In the genomic region with DNA sequence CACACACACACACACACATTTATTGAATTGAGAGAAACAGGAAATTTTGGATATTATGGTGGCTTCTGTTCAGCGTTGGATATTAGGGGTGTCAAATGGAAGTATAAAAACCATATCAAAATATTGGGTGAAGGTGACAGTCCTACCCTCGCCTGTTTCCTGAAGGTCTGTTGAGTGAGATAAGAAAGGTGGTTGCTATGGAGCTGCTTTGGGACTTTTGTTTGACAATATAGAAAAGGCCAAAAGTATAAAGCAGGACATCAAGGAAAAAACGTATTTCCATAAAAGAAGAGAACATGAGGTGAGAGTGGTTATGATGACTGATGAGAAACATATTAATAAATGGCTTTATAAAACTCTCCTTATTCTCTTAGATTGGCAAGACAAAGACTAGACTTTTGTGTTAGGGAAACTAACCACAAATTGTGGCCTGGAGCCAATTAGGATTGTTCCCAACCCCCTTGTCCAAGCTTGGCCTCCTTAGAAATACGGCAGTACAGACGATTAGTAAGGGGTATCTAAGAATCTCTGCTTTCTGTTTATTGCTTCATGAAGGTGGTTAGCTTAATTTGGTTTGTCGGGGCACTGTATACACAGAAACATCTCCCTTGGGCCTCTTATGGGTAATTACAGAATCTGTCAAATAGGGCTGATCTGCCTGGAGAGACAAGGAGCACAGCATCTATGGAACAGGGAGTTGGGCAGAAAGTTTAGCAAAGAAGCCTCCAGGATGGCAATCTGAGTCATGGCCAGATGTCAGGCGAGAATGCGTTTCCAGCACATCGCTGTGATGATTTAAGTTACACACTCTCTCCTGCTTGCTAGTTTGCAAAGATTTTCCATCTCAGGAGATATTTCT, we compare ENCODE assay signal across 12 cellular contexts.
DNase-seq lines count a peak whose midpoint lies in the region; ATAC-seq and TF ChIP-seq lines count a peak whose summit lies in the region.
"Had no signal": no experiment of that assay in that cellular context is flagged by ENCODE, and none has a peak within 500 bp of the region (broad histone marks: within the 10 kb centered on the region; RNA-seq: fewer than 3 reads in every experiment).

No MANE protein-coding gene starts in this region.

- H3K27me3 Mint-ChIP-seq in GM23338 (ENCODE audit: insufficient read depth, low read depth, poor library complexity), result peaks cover 4% of the 10 kb centered on the region
- H3K27me3 Mint-ChIP-seq in activated T-cell treated with anti-CD3 and anti-CD28 coated beads, Interleukin-2, amount 50 U/mL, for 24 hours, result peaks cover 20% of the 10 kb centered on the region
- peaks cover 12 to 26% of the 10 kb centered on the region in 2 donors for H3K27me3 Mint-ChIP-seq in T-cell

- H3K27ac Mint-ChIP-seq in GM23338, result no peak overlapping the region
- no peak overlapping the region for H3K27ac Mint-ChIP-seq in activated T-cell treated with anti-CD3 and anti-CD28 coated beads, Interleukin-2, amount 50 U/mL, for 24 hours
- no peak overlapping the region for H3K27ac Mint-ChIP-seq in T-cell
- H3K27ac Mint-ChIP-seq: CD8-positive, alpha-beta T cell; stimulated activated naive CD8-positive, alpha-beta T cell treated with anti-CD3 and anti-CD28 coated beads, Interleukin-15, Interleukin-2, amounts not matched to agents 100 ng/mL and 50 ng/mL, for 24 hours had no signal

- H3K4me2 ChIP-seq in GM23338 (no peak overlapping the region), skeletal muscle satellite cell (ENCODE audit: low read length) (peak overlapping the region; percentile 48)

- H3K4me3 ChIP-seq in GM23338 (no peak overlapping the region), ascending aorta (no peak overlapping the region), gastroesophageal sphincter (no peak overlapping the region), skeletal muscle satellite cell (ENCODE audit: low read length) (no peak overlapping the region)

- intact Hi-C loops in ascending aorta (cut with DNase I), result loop anchor here (2.0 kb wide), 1 partner anchor 19 kb away; no protein-coding TSS in a partner anchor

- no peak for ATAC-seq in GM23338
- ATAC-seq in gastroesophageal sphincter, result no peak
- no peak for ATAC-seq in T-cell (replicated peaks in 1 of 4)
- ATAC-seq: CD8-positive, alpha-beta T cell; left colon had no signal

- no peak for TF ChIP-seq CTCF in GM23338 (conservative IDR thresholded peaks at IDR 0.05; ENCODE audit: low read depth in 2 of 2)
- TF ChIP-seq CTCF in ascending aorta (IDR thresholded peaks at IDR 0.05), result no peak
- no peak for TF ChIP-seq CTCF in gastroesophageal sphincter (IDR thresholded peaks at IDR 0.05)

- H3K4me1 ChIP-seq in GM23338 (ENCODE audit: insufficient read depth) (peaks cover 21% of the 10 kb centered on the region), ascending aorta (peaks cover 5 to 26% of the 10 kb centered on the region in 2 donors), gastroesophageal sphincter (peaks cover 20 to 49% (median 22%) of the 10 kb centered on the region in 3 donors), skeletal muscle satellite cell (ENCODE audit: control insufficient read depth, insufficient read depth, low read length) (peaks cover 46% of the 10 kb centered on the region)

- H3K9me3 ChIP-seq in ascending aorta, result no peaks in the 10 kb centered on the region
- H3K9me3 ChIP-seq in gastroesophageal sphincter, result no peaks in the 10 kb centered on the region
- no peaks in the 10 kb centered on the region for H3K9me3 ChIP-seq in skeletal muscle satellite cell (replicated peaks; ENCODE audit: low read length)

- no peak for TF ChIP-seq EP300 in gastroesophageal sphincter (IDR thresholded peaks at IDR 0.05)

- H4K20me1 ChIP-seq in GM23338 (replicated peaks; ENCODE audit: insufficient read depth), result no peaks in the 10 kb centered on the region

- no peaks in the 10 kb centered on the region for H3K36me3 Mint-ChIP-seq in GM23338 (ENCODE audit: low read depth)
- no peaks in the 10 kb centered on the region for H3K36me3 Mint-ChIP-seq in activated T-cell treated with anti-CD3 and anti-CD28 coated beads, Interleukin-2, amount 50 U/mL, for 24 hours (ENCODE audit: low read depth)
- no peaks in the 10 kb centered on the region for H3K36me3 Mint-ChIP-seq in T-cell
- H3K36me3 Mint-ChIP-seq: CD8-positive, alpha-beta T cell had no signal

- TF ChIP-seq POLR2A in gastroesophageal sphincter (IDR thresholded peaks at IDR 0.05), result no peak

- CTCF ChIA-PET in T-cell (lab: Charles Lee), result no interaction called here

- H3K27me3 ChIP-seq in GM23338 (ENCODE audit: insufficient read depth), result no peaks in the 10 kb centered on the region
- no peaks in the 10 kb centered on the region for H3K27me3 ChIP-seq in ascending aorta
- no peaks in the 10 kb centered on the region for H3K27me3 ChIP-seq in gastroesophageal sphincter
- no peaks in the 10 kb centered on the region for H3K27me3 ChIP-seq in skeletal muscle satellite cell (ENCODE audit: control insufficient read depth, insufficient read depth, low read length)

- H3K79me2 ChIP-seq in GM23338 (replicated peaks; ENCODE audit: insufficient read depth), result no peaks in the 10 kb centered on the region

- H3K36me3 ChIP-seq in GM23338 (ENCODE audit: insufficient read depth) (no peaks in the 10 kb centered on the region), ascending aorta (no peaks in the 10 kb centered on the region), gastroesophageal sphincter (no peaks in the 10 kb centered on the region), skeletal muscle satellite cell (ENCODE audit: insufficient read depth, low read length) (peaks cover 7% of the 10 kb centered on the region)

- DNase-seq in GM23338 (ENCODE audit: low spot score) (no peak), ascending aorta (ENCODE audit: low spot score in 2 of 2) (no peak), T-cell (no peak), NCI-H1105 treated with DMSO at 0.1 percent for 48 hours (lab: John Stamatoyannopoulos, UW) (no peak), NCI-H2029 treated with DMSO at 0.1 percent for 48 hours (lab: John Stamatoyannopoulos, UW) (no peak)
- DNase-seq in activated T-cell treated with anti-CD3 and anti-CD28 coated beads, Interleukin-2, amount 50 U/mL, for 24 hours, result no peak
- DNase-seq: CD8-positive, alpha-beta T cell; left colon; NCI-H1930 had no signal

- H3K27ac ChIP-seq in GM23338 (ENCODE audit: low read depth), result no peak overlapping the region
- peak overlapping the region; percentile 52 to 70 for H3K27ac ChIP-seq in ascending aorta
- H3K27ac ChIP-seq in gastroesophageal sphincter, result peak overlapping the region; percentile 85 to 97 (median 88)

- H3K9me3 Mint-ChIP-seq in GM23338 (no peaks in the 10 kb centered on the region; the same call in 2 of the 3 replicates), T-cell (no peaks in the 10 kb centered on the region)
- no peaks in the 10 kb centered on the region for H3K9me3 Mint-ChIP-seq in activated T-cell treated with anti-CD3 and anti-CD28 coated beads, Interleukin-2, amount 50 U/mL, for 24 hours
- H3K9me3 Mint-ChIP-seq: CD8-positive, alpha-beta T cell; stimulated activated naive CD8-positive, alpha-beta T cell treated with anti-CD3 and anti-CD28 coated beads, Interleukin-15, Interleukin-2, amounts not matched to agents 100 ng/mL and 50 ng/mL, for 24 hours had no signal

- POLR2A ChIA-PET in T-cell (lab: Charles Lee), result no interaction called here

- H3K9me2 ChIP-seq in GM23338 (ENCODE audit: insufficient read depth), result no peaks in the 10 kb centered on the region; the same call in 1 of the 2 replicates

- peak overlapping the region; percentile 55 for H3K9ac ChIP-seq in skeletal muscle satellite cell (ENCODE audit: low read depth, low read length)

- H3K4me1 Mint-ChIP-seq in GM23338 (peaks cover 28% of the 10 kb centered on the region), T-cell (peaks cover 5 to 8% (median 6%) of the 10 kb centered on the region in 3 donors)
- peaks cover 8% of the 10 kb centered on the region for H3K4me1 Mint-ChIP-seq in activated T-cell treated with anti-CD3 and anti-CD28 coated beads, Interleukin-2, amount 50 U/mL, for 24 hours (ENCODE audit: low read depth)

- H2AFZ ChIP-seq in GM23338, result peak overlapping the region; percentile 12; the same call in 1 of the 2 replicates

- WGBS in gastroesophageal sphincter (ENCODE audit: low coverage in 1 of 2), 2 donors, result 18 to 23% methylated on average over 8 to 9 of the region's 9 CpGs

- no peak overlapping the region for H3K4me3 Mint-ChIP-seq in GM23338
- H3K4me3 Mint-ChIP-seq in activated T-cell treated with anti-CD3 and anti-CD28 coated beads, Interleukin-2, amount 50 U/mL, for 24 hours, result no peak overlapping the region
- H3K4me3 Mint-ChIP-seq in T-cell, result no peak overlapping the region
- H3K4me3 Mint-ChIP-seq: CD8-positive, alpha-beta T cell; stimulated activated naive CD8-positive, alpha-beta T cell treated with anti-CD3 and anti-CD28 coated beads, Interleukin-15, Interleukin-2, amounts not matched to agents 100 ng/mL and 50 ng/mL, for 24 hours had no signal

- H3F3A ChIP-seq in GM23338 (replicated peaks; ENCODE audit: low read depth), result no peaks in the 10 kb centered on the region

TF ChIP-seq in GM23338, 12 proteins besides CTCF, POLR2A, EP300 and RAD21 (continues in another document):
- TF ChIP-seq ZNF331 (CRISPR knock-in tag; IDR thresholded peaks at IDR 0.05; ENCODE audit: low read depth) (no peak), ETS1 (IDR thresholded peaks at IDR 0.05) (no peak), STAT1 (IDR thresholded peaks at IDR 0.05; ENCODE audit: unreplicated experiment) (no peak), NANOG (IDR thresholded peaks at IDR 0.05; ENCODE audit: borderline replicate concordance) (no peak), EZH2phosphoT487 (IDR thresholded peaks at IDR 0.05; ENCODE audit: unreplicated experiment) (no peak), JUNB (IDR thresholded peaks at IDR 0.05; ENCODE audit: unreplicated experiment) (no peak), EZH2 (IDR thresholded peaks at IDR 0.05; ENCODE audit: low read depth, unreplicated experiment) (no peak), CREB1 (CRISPR knock-in tag; IDR thresholded peaks at IDR 0.05; ENCODE audit: low read depth) (no peak)
